In the genomic region with DNA sequence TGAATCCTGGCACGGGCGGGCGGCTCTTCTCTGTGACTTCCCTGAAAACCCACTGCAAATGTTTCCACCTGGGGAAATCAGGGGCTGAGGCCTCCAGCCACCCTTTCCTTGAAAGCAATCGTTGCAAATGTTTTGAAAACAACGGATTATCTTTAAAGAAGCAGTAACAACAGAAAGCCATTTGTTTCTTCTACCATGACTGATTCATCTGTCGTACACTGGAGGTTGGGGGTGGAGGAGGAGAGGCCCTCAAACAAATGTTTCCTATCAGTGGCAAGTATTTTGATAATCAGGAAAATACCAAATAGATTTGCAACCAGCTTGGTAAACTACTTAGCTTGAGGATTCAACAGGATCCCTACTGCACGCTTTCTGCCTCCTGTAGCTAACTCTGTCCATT, we compare ENCODE assay signal across 16 cellular contexts.
DNase-seq lines count a peak whose midpoint lies in the region; ATAC-seq and TF ChIP-seq lines count a peak whose summit lies in the region.
"Had no signal": no experiment of that assay in that cellular context is flagged by ENCODE, and none has a peak within 500 bp of the region (broad histone marks: within the 10 kb centered on the region; RNA-seq: fewer than 3 reads in every experiment).

No MANE protein-coding gene starts in this region.

- TF ChIP-seq POLR2A in stomach (IDR thresholded peaks at IDR 0.05) (no peak), breast epithelium (IDR thresholded peaks at IDR 0.05) (no peak)

- H3K4ac ChIP-seq in mesenchymal stem cell (ENCODE audit: low read depth in 1 of 2, low read length in 2 of 2): no peak overlapping the region

- H3K27ac ChIP-seq in ascending aorta (peak overlapping the region; percentile 73 to 89), mesenchymal stem cell (ENCODE audit: low read length, poor library complexity, severe bottlenecking) (no peak overlapping the region), stomach (peak overlapping the region in 4 of 5 donors; percentile 57 to 88 (median 74)), breast epithelium (peak overlapping the region in 1 of 2 donors; percentile 0)
- H3K27ac ChIP-seq: C4-2B had no signal

- WGBS in mesenchymal stem cell: 47% methylated on average over 7 of the region's 7 CpGs
- WGBS in stomach, 5 donors: 46 to 67% (median 58%) methylated on average over 7 of the region's 7 CpGs

- no peak overlapping the region for H3K14ac ChIP-seq in mesenchymal stem cell (ENCODE audit: low read length in 2 of 2)

- TF ChIP-seq CTCF in ascending aorta (IDR thresholded peaks at IDR 0.05): no peak
- TF ChIP-seq CTCF in stomach (IDR thresholded peaks at IDR 0.05): no peak
- TF ChIP-seq CTCF in breast epithelium (IDR thresholded peaks at IDR 0.05): no peak
- TF ChIP-seq CTCF in omental fat pad (IDR thresholded peaks at IDR 0.05): no peak

- H4K8ac ChIP-seq in mesenchymal stem cell (ENCODE audit: low read length): no peak overlapping the region

- no peak overlapping the region for H2BK120ac ChIP-seq in mesenchymal stem cell (ENCODE audit: low read depth, low read length)

- DNase-seq in EH (ENCODE audit: low read depth) (peak; percentile 16), ascending aorta (ENCODE audit: low spot score in 2 of 2) (no peak), mesenchymal stem cell (peak; percentile 46), stomach (no peak), breast epithelium (ENCODE audit: low spot score in 2 of 2) (no peak), omental fat pad (ENCODE audit: low spot score) (no peak), NCI-H774 (lab: John Stamatoyannopoulos, UW) (no peak)
- DNase-seq: activated T-cell treated with anti-CD3 and anti-CD28 coated beads, Interleukin-2, amount 50 U/mL, for 1 hour; DMS79; effector CD8-positive, alpha-beta T cell; MV-4-11; Peyer's patch; stimulated activated CD4-positive, alpha-beta T cell treated with anti-CD3 and anti-CD28 coated beads, Interleukin-2, amount 100 ng/mL, for 24 hours had no signal

- intact Hi-C loops in ascending aorta (cut with DNase I): loop anchor here (2.0 to 5.0 kb wide), 4 partner anchors 113 to 317 kb away; no protein-coding TSS in a partner anchor
- intact Hi-C loops in stomach (cut with DNase I; ENCODE audit: low total_unique reads): loop anchor here (10.0 kb wide), 1 partner anchor 115 kb away; a partner anchor contains a TSS
- intact Hi-C loops in breast epithelium (cut with DNase I; ENCODE audit: low total_unique reads): no loop called here

- H2BK5ac ChIP-seq in mesenchymal stem cell (ENCODE audit: low read depth, low read length, poor library complexity, severe bottlenecking): no peak overlapping the region

- H3K4me3 ChIP-seq in ascending aorta (no peak overlapping the region), mesenchymal stem cell (ENCODE audit: insufficient read depth in 1 of 2, low read depth in 1 of 2, low read length in 2 of 2) (no peak overlapping the region), stomach (no peak overlapping the region), breast epithelium (no peak overlapping the region)
- H3K4me3 ChIP-seq: cardiac muscle cell, lung, Peyer's patch had no signal

- H4K91ac ChIP-seq in mesenchymal stem cell (ENCODE audit: low read length): no peak overlapping the region

- H3K79me1 ChIP-seq in mesenchymal stem cell (replicated peaks; ENCODE audit: low read length, poor library complexity, severe bottlenecking): peaks cover under 1% of the 10 kb centered on the region

- H3K27me3 ChIP-seq in ascending aorta (no peaks in the 10 kb centered on the region), mesenchymal stem cell (ENCODE audit: control insufficient read depth in 1 of 2, insufficient read depth in 1 of 2, low read length in 2 of 2) (no peaks in the 10 kb centered on the region), stomach (no peaks in the 10 kb centered on the region), breast epithelium (no peaks in the 10 kb centered on the region)
- H3K27me3 ChIP-seq: cardiac muscle cell, Peyer's patch had no signal

- no peak for TF ChIP-seq EP300 in stomach (IDR thresholded peaks at IDR 0.05)

- H3K23ac ChIP-seq in mesenchymal stem cell (ENCODE audit: low read length in 2 of 2): no peak overlapping the region

- H3K9ac ChIP-seq in mesenchymal stem cell (ENCODE audit: low read length): no peak overlapping the region

- peaks cover 8 to 58% of the 10 kb centered on the region in 2 donors for H3K4me1 ChIP-seq in ascending aorta
- H3K4me1 ChIP-seq in mesenchymal stem cell (ENCODE audit: control insufficient read depth, insufficient read depth, low read depth, low read length): peaks cover 4% of the 10 kb centered on the region
- H3K4me1 ChIP-seq in stomach: peaks cover 11 to 75% (median 45%) of the 10 kb centered on the region in 4 donors
- H3K4me1 ChIP-seq in breast epithelium: peaks cover 0 to 8% of the 10 kb centered on the region in 2 donors

- ATAC-seq in omental fat pad (ENCODE audit: low FRiP score): no peak

- H3K4me2 ChIP-seq in mesenchymal stem cell (ENCODE audit: low read length, poor library complexity, severe bottlenecking): no peak overlapping the region

- H3K9me3 ChIP-seq in ascending aorta (no peaks in the 10 kb centered on the region), mesenchymal stem cell (ENCODE audit: control insufficient read depth, low read length) (no peaks in the 10 kb centered on the region), stomach (no peaks in the 10 kb centered on the region), breast epithelium (no peaks in the 10 kb centered on the region)
- H3K9me3 ChIP-seq: Peyer's patch had no signal

- H2AK5ac ChIP-seq in mesenchymal stem cell (ENCODE audit: low read length, severe bottlenecking): no peak overlapping the region

- no peak overlapping the region for H2AFZ ChIP-seq in mesenchymal stem cell (ENCODE audit: low read depth, low read length)

- no peaks in the 10 kb centered on the region for H3K36me3 ChIP-seq in ascending aorta
- H3K36me3 ChIP-seq in mesenchymal stem cell (ENCODE audit: control insufficient read depth in 1 of 2, insufficient read depth in 2 of 2, low read depth in 1 of 2, low read length in 2 of 2): peaks cover 0 to 6% of the 10 kb centered on the region in 2 experiments
- no peaks in the 10 kb centered on the region for H3K36me3 ChIP-seq in stomach
- no peaks in the 10 kb centered on the region for H3K36me3 ChIP-seq in breast epithelium
- H3K36me3 ChIP-seq: cardiac muscle cell, Peyer's patch had no signal

- no peak overlapping the region for H2BK12ac ChIP-seq in mesenchymal stem cell (ENCODE audit: low read length in 2 of 2)

- no peak overlapping the region for H2BK15ac ChIP-seq in mesenchymal stem cell (ENCODE audit: low read depth, poor library complexity, severe bottlenecking)

- H3K18ac ChIP-seq in mesenchymal stem cell (ENCODE audit: low read depth in 1 of 2, low read length in 2 of 2): no peak overlapping the region

Comparison
In these comparisons a context has a peak if more than half of its experiments do, and no peak if none do; other contexts are left out.
1. DNase-seq: peak in EH (single experiment) and mesenchymal stem cell (single experiment); none in ascending aorta (0 of 2), stomach (single experiment), breast epithelium (0 of 2), omental fat pad (single experiment) and NCI-H774 (single experiment).